ENCODE assay signal across 18 cellular contexts in genomic region chr6:163634514-163635171, GRCh38.
DNase-seq lines count a peak whose midpoint lies in the region; ATAC-seq and TF ChIP-seq lines count a peak whose summit lies in the region.
"Had no signal": no experiment of that assay in that cellular context is flagged by ENCODE, and none has a peak within 500 bp of the region (broad histone marks: within the 10 kb centered on the region; RNA-seq: fewer than 3 reads in every experiment).

No MANE protein-coding gene starts in this region.

- DNase-seq in COLO668 (lab: John Stamatoyannopoulos, UW; ENCODE audit: unreplicated experiment) (peak; percentile 86), NCI-H1105 (lab: John Stamatoyannopoulos, UW) (peak; percentile 75), NCI-H748 treated with DMSO at 0.1 percent for 48 hours (lab: John Stamatoyannopoulos, UW) (peak; percentile 93), epithelial cell of esophagus (ENCODE audit: low read depth) (peak; percentile 53), midbrain (lab: John Stamatoyannopoulos, UW) (no peak), LoVo (ENCODE audit: low spot score) (no peak), transverse colon (no peak)
- DNase-seq: activated CD8-positive, alpha-beta T cell treated with anti-CD3 and anti-CD28 coated beads, Interleukin-2, amount 10 ng/mL, durations not matched to agents 7 days and 5 days; activated gamma-delta T cell treated with Interleukin-2 at 50 U/mL for 16 hours; Calu3; effector CD4-positive, alpha-beta T cell; immature natural killer cell; NCI-H524 treated with DMSO at 0.1 percent for 48 hours; ovary had no signal

- H3K4me1 ChIP-seq in transverse colon: no peaks in the 10 kb centered on the region
- H3K4me1 ChIP-seq: SJSA1, suprapubic skin had no signal

- no peak for TF ChIP-seq POLR2A in transverse colon (IDR thresholded peaks at IDR 0.05)

- no peaks in the 10 kb centered on the region for H3K36me3 ChIP-seq in transverse colon
- H3K36me3 ChIP-seq: ovary, SJSA1, suprapubic skin had no signal

- TF ChIP-seq EP300 in transverse colon (IDR thresholded peaks at IDR 0.05; ENCODE audit: low read depth): no peak

- no peak overlapping the region for H3K4me3 ChIP-seq in epithelial cell of esophagus (ENCODE audit: low read length)
- H3K4me3 ChIP-seq in transverse colon: no peak overlapping the region
- H3K4me3 ChIP-seq: ovary, SJSA1, suprapubic skin had no signal

- TF ChIP-seq CTCF in epithelial cell of esophagus (IDR thresholded peaks at IDR 0.05; ENCODE audit: insufficient read depth, low read depth, low read length, missing control alignments) (no peak), transverse colon (IDR thresholded peaks at IDR 0.05) (no peak)

- peaks cover 22% of the 10 kb centered on the region for H3K27me3 ChIP-seq in transverse colon
- H3K27me3 ChIP-seq: ovary, SJSA1 had no signal

- intact Hi-C loops in transverse colon (cut with DNase I; ENCODE audit: low total_unique reads): no loop called here

- ATAC-seq in GM19324 (IDR thresholded peaks at IDR 0.05; ENCODE audit: low FRiP score, unreplicated experiment): no peak
- ATAC-seq: activated CD8-positive, alpha-beta T cell treated with anti-CD3 and anti-CD28 coated beads, Interleukin-2, amount 10 ng/mL, durations not matched to agents 7 days and 5 days had no signal

- no peak overlapping the region for H3K27ac ChIP-seq in transverse colon
- H3K27ac ChIP-seq: HL-60, ovary, SJSA1, suprapubic skin had no signal

- in situ Hi-C loops in transverse colon (cut with MboI; ENCODE audit: low pct_ligation_motif_present in 1 of 4, low pct_unique_long_range_greater_than_20kb in 1 of 4, low sequenced_read_pairs in 3 of 4): no loop called here

- no peaks in the 10 kb centered on the region for H3K9me3 ChIP-seq in transverse colon
- H3K9me3 ChIP-seq: ovary, SJSA1, suprapubic skin had no signal

- 72% methylated on average over 13 of the region's 13 CpGs; no CpG with 5 or more reads in 1 of the 2 donors for WGBS in transverse colon (ENCODE audit: low coverage in 1 of 2), 2 donors

Comparison
In these comparisons a context has a peak if more than half of its experiments do, and no peak if none do; other contexts are left out.
1. DNase-seq: peak in COLO668 (single experiment), NCI-H1105 (single experiment), NCI-H748 treated with DMSO at 0.1 percent for 48 hours (single experiment) and epithelial cell of esophagus (single experiment); none in midbrain (single experiment), LoVo (single experiment) and transverse colon (single experiment).